1 cellular context compared by ENCODE assay signal in the genomic region with DNA sequence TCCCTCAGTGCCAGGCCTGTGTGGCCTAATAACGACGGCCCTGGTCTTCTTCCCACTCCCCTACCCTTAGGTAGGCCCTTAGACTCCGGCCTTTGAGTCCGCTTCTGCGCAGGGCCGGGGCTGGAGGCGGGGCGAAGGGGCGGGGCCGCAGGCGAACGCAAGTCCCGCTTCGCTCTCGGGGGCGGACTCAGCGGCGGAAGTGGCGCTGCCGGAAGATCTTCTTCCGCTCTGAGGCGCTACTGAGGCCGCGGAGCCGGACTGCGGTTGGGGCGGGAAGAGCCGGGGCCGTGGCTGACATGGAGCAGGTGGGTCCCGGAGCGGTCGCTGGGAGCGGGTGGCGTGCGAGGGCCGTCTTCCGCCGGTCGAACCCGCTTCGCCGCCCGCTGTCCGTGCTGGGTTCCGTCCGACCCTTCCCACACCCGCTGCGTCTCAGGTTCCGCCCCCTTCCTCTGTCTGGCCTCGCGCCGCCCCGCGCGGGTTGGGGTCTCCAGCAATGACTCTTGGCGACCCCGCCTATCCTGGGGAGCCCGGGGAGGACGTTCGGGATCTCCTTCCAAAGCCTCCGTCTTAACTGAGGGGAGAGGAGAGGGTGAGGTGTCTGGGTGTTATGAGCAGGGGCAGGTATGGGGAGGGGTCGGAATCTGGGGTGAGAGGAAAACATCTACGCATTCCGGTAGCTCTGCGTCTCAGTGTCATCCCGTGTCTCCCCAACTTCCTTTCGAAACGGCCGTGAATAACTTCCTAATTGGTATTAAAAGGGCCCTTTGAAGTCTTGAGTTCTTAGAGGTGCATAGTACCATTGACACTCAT.
A peak's percentile ranks its signal among the peaks of the same experiment; 100 is the strongest.
TF ChIP-seq lines count a peak whose summit lies in the region.

A gene (plus strand): TSS at position 218 of the 810 bp plus-strand sequence. CDS start 16,388 bp downstream, outside the sequence.

TF ChIP-seq in HEK293, 187 proteins besides CTCF, POLR2A, EP300 and RAD21 (continued from another document):
- TF ChIP-seq, protein P1, sequence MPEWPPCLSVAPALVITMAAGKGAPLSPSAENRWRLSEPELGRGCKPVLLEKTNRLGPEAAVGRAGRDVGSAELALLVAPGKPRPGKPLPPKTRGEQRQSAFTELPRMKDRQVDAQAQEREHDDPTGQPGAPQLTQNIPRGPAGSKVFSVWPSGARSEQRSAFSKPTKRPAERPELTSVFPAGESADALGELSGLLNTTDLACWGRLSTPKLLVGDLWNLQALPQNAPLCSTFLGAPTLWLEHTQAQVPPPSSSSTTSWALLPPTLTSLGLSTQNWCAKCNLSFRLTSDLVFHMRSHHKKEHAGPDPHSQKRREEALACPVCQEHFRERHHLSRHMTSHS (tag by site-specific recombination; IDR thresholded peaks at IDR 0.05) = no peak
- TF ChIP-seq, protein P2, sequence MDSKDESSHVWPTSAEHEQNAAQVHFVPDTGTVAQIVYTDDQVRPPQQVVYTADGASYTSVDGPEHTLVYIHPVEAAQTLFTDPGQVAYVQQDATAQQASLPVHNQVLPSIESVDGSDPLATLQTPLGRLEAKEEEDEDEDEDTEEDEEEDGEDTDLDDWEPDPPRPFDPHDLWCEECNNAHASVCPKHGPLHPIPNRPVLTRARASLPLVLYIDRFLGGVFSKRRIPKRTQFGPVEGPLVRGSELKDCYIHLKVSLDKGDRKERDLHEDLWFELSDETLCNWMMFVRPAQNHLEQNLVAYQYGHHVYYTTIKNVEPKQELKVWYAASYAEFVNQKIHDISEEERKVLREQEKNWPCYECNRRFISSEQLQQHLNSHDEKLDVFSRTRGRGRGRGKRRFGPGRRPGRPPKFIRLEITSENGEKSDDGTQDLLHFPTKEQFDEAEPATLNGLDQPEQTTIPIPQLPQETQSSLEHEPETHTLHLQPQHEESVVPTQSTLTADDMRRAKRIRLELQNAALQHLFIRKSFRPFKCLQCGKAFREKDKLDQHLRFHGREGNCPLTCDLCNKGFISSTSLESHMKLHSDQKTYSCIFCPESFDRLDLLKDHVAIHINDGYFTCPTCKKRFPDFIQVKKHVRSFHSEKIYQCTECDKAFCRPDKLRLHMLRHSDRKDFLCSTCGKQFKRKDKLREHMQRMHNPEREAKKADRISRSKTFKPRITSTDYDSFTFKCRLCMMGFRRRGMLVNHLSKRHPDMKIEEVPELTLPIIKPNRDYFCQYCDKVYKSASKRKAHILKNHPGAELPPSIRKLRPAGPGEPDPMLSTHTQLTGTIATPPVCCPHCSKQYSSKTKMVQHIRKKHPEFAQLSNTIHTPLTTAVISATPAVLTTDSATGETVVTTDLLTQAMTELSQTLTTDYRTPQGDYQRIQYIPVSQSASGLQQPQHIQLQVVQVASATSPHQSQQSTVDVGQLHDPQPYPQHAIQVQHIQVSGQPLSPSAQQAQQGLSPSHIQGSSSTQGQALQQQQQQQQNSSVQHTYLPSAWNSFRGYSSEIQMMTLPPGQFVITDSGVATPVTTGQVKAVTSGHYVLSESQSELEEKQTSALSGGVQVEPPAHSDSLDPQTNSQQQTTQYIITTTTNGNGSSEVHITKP (tag by site-specific recombination; IDR thresholded peaks at IDR 0.05) = peak; percentile 92
- no peak for TF ChIP-seq ZNF157 (tag by site-specific recombination; IDR thresholded peaks at IDR 0.05)
- TF ChIP-seq ZNF768 (tag by site-specific recombination; IDR thresholded peaks at IDR 0.05) = no peak; the same call in 1 of the 2 replicates
- no peak for TF ChIP-seq ZNF571 (tag by site-specific recombination; IDR thresholded peaks at IDR 0.05)
- peak; percentile 85 for TF ChIP-seq KLF7 (tag by site-specific recombination; IDR thresholded peaks at IDR 0.05; ENCODE audit: borderline replicate concordance)
- TF ChIP-seq, protein P3, sequence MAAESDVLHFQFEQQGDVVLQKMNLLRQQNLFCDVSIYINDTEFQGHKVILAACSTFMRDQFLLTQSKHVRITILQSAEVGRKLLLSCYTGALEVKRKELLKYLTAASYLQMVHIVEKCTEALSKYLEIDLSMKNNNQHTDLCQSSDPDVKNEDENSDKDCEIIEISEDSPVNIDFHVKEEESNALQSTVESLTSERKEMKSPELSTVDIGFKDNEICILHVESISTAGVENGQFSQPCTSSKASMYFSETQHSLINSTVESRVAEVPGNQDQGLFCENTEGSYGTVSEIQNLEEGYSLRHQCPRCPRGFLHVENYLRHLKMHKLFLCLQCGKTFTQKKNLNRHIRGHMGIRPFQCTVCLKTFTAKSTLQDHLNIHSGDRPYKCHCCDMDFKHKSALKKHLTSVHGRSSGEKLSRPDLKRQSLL (tag by site-specific recombination; IDR thresholded peaks at IDR 0.05) = peak; percentile 83
- TF ChIP-seq ZNF184 (tag by site-specific recombination; IDR thresholded peaks at IDR 0.05) = no peak
- no peak for TF ChIP-seq ZNF549 (tag by site-specific recombination; IDR thresholded peaks at IDR 0.05)
- TF ChIP-seq GLI4 (tag by site-specific recombination; IDR thresholded peaks at IDR 0.05) = 0 out of 2 replicates have a peak, but pooled peaks have one; percentile 51
